In the genomic region with DNA sequence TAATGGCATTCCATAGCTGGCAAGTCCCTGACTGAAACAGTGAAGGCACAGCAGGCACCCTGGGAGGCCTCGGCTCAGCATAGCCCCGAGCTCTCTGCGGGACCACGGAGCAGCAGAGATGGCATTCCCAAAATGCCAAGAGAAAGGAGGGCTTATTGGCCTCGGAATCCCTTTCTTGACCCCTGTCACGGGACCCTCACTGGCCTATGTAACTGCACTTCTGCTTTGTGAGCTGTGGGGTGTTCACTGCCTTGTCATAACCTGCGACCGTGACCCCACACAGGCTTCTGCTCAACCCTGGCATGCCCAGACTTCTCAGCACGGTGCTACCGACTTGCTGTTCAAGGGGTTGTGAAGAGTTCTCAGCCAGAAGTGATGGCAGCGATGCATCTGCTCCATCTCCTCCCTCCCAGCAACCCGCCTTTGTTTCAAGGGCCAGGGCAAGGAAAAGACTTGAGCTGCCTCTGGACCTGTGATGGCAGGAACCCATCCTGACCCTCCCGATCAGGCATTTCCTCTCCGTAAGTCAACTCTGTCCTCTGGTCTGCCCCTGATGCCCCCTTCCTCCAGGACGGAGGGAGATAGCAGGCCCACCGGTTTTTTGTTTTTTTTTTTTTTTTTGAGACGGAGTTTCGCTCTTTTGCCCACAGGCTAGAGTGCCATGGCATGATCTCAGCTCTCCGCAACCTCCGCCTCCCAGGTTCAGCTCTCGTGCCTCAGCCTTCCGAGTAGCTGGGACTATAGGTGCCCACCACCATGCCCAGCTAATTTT, we compare ENCODE assay signal across 17 cellular contexts. TPM values are rescaled to one million over a fixed set of nuclear protein-coding genes. Genes with fewer than 3 reads are reported as not detected.
DNase-seq lines count a peak whose midpoint lies in the region; ATAC-seq and TF ChIP-seq lines count a peak whose summit lies in the region.
"Had no signal": no experiment of that assay in that cellular context is flagged by ENCODE, and none has a peak within 500 bp of the region (broad histone marks: within the 10 kb centered on the region; RNA-seq: fewer than 3 reads in every experiment).

No MANE protein-coding gene starts in this region.

- BruUV-seq in mammary epithelial cell (replicated peaks; lab: Mats Ljungman, UMichigan): no TSS peak

- no peak overlapping the region for H2BK5ac ChIP-seq in mesendoderm (ENCODE audit: low read length)

- H3K4me1 ChIP-seq in HEK293 (ENCODE audit: control insufficient read depth, insufficient read depth, low read length): no peaks in the 10 kb centered on the region
- H3K4me1 ChIP-seq in mammary epithelial cell (ENCODE audit: insufficient read depth, low read length): peaks cover 82% of the 10 kb centered on the region
- no peaks in the 10 kb centered on the region for H3K4me1 ChIP-seq in mesendoderm (ENCODE audit: control insufficient read depth, low read depth, low read length)

- H3K79me1 ChIP-seq in mesendoderm (ENCODE audit: low read length): peaks cover 2% of the 10 kb centered on the region

- POLR2A ChIA-PET in HEK293 (lab: Yijun Ruan, JAX): no interaction called here

- CTCF ChIA-PET in HEK293 (lab: Yijun Ruan, JAX) (no interaction called here), mammary epithelial cell (lab: Charles Lee; ENCODE audit: low non-redundant PET) (no interaction called here)

- H3K36me3 ChIP-seq in HEK293 (ENCODE audit: control insufficient read depth in 2 of 2, insufficient read depth in 1 of 2, low read length in 2 of 2) (peaks cover 0 to 13% of the 10 kb centered on the region in 2 experiments; a peak in 1 of 3 replicates), mammary epithelial cell (ENCODE audit: insufficient read depth, low read length) (peaks cover 20% of the 10 kb centered on the region), mesendoderm (ENCODE audit: control insufficient read depth, insufficient read depth, low read length) (no peaks in the 10 kb centered on the region)

- H3K27me3 ChIP-seq in mammary epithelial cell (ENCODE audit: insufficient read depth, low read length): no peaks in the 10 kb centered on the region
- no peaks in the 10 kb centered on the region for H3K27me3 ChIP-seq in mesendoderm (ENCODE audit: insufficient read depth, low read length, poor library complexity)

- TF ChIP-seq CTCF in HEK293 (tag by site-specific recombination; IDR thresholded peaks at IDR 0.05) (no peak), mammary epithelial cell (conservative IDR thresholded peaks at IDR 0.05 in 1 of 2, IDR thresholded peaks at IDR 0.05 in 1 of 2; ENCODE audit: extremely low read depth in 1 of 2, insufficient read depth in 1 of 2, low read depth in 1 of 2, low read length in 2 of 2) (no peak)

- no peak overlapping the region for H2AFZ ChIP-seq in mammary epithelial cell (ENCODE audit: low read depth, low read length)

- in situ Hi-C loops in mammary epithelial cell (cut with MboI; ENCODE audit: low sequenced_read_pairs in 2 of 2): no loop called here

- no peak overlapping the region for H4K8ac ChIP-seq in mesendoderm (ENCODE audit: low read depth, low read length)

- H3K4me3 ChIP-seq in HEK293 (ENCODE audit: low read depth, low read length) (no peak overlapping the region), mammary epithelial cell (replicated peaks in 1 of 3; ENCODE audit: insufficient read depth in 1 of 3, low read depth in 2 of 3, low read length in 3 of 3) (no peak overlapping the region), mesendoderm (ENCODE audit: low read length) (no peak overlapping the region)

- WGBS in mammary epithelial cell (ENCODE audit: low coverage, missing lambda C conversion rate): 37% methylated on average over 20 of the region's 22 CpGs
- no CpG with 5 or more reads among the region's 22 CpGs for WGBS in mesendoderm (ENCODE audit: extremely low coverage, insufficient coverage, low lambda C conversion rate)

- H3K56ac ChIP-seq in mesendoderm (ENCODE audit: low read length): peak overlapping the region; percentile 27

- ATAC-seq in GM18861 (IDR thresholded peaks at IDR 0.05; ENCODE audit: unreplicated experiment) (no peak), GM21381 (IDR thresholded peaks at IDR 0.05; ENCODE audit: unreplicated experiment) (no peak)
- ATAC-seq: naive thymus-derived CD4-positive, alpha-beta T cell had no signal

- H3K4ac ChIP-seq in mesendoderm (ENCODE audit: low read depth, low read length): no peak overlapping the region

- intact Hi-C loops in mammary epithelial cell (cut with micrococcal nuclease): no loop called here

- DNase-seq in DMS79 treated with DMSO at 0.1 percent for 48 hours (lab: John Stamatoyannopoulos, UW) (peak; percentile 66), mammary epithelial cell (no peak), mesendoderm (peak; percentile 79), epidermal melanocyte (ENCODE audit: insufficient read length, low spot score) (no peak), hypothalamus (lab: John Stamatoyannopoulos, UW) (no peak)
- DNase-seq: activated CD4-positive, CD25-positive, alpha-beta regulatory T cell treated with anti-CD3 and anti-CD28 coated beads, Interleukin-2, amount 50 U/mL, for 72 hours; activated T-cell treated with anti-CD3 and anti-CD28 coated beads for 4 hours; anterior cingulate cortex; effector memory CD4-positive, alpha-beta T cell; kidney glomerular epithelial cell; naive thymus-derived CD4-positive, alpha-beta T cell; NCI-H1436; T-helper 1 cell had no signal

- H3K9me3 ChIP-seq in HEK293 (ENCODE audit: control insufficient read depth, insufficient read depth, low read depth, low read length) (no peaks in the 10 kb centered on the region), mammary epithelial cell (replicated peaks; ENCODE audit: insufficient read depth, low read length) (no peaks in the 10 kb centered on the region)

- H2AK5ac ChIP-seq in mesendoderm (ENCODE audit: low read length): no peak overlapping the region

- H3K18ac ChIP-seq in mesendoderm (ENCODE audit: low read length): no peak overlapping the region

- H4K5ac ChIP-seq in mesendoderm (ENCODE audit: low read length): no peak overlapping the region

- H3K79me2 ChIP-seq in mammary epithelial cell (ENCODE audit: insufficient read depth, low read length): peaks cover 75% of the 10 kb centered on the region
- peaks cover under 1% of the 10 kb centered on the region for H3K79me2 ChIP-seq in mesendoderm (ENCODE audit: control insufficient read depth, insufficient read depth, low read length)

- dilution Hi-C loops in mammary epithelial cell (cut with HindIII; ENCODE audit: low sequenced_read_pairs): no loop called here

- H2BK120ac ChIP-seq in mesendoderm (ENCODE audit: low read depth, low read length): no peak overlapping the region

- no peak overlapping the region for H3K23ac ChIP-seq in mesendoderm (ENCODE audit: low read length)

- H3K4me2 ChIP-seq in mammary epithelial cell (ENCODE audit: insufficient read depth, low read depth, low read length): peak overlapping the region; percentile 11
- no peak overlapping the region for H3K4me2 ChIP-seq in mesendoderm (ENCODE audit: low read length)
- H3K4me2 ChIP-seq: KMS-11 had no signal

- H3K9ac ChIP-seq in mammary epithelial cell (ENCODE audit: insufficient read depth, low read length) (no peak overlapping the region), mesendoderm (ENCODE audit: low read length) (no peak overlapping the region)
- H3K9ac ChIP-seq: KMS-11 had no signal

- no peak overlapping the region for H2BK15ac ChIP-seq in mesendoderm (replicated peaks; ENCODE audit: low read depth)

- no peaks in the 10 kb centered on the region for H4K20me1 ChIP-seq in mammary epithelial cell (ENCODE audit: insufficient read depth, low read length)

- H3K27ac ChIP-seq in HEK293 (ENCODE audit: extremely low read depth, low read depth, low read length) (no peak overlapping the region), mammary epithelial cell (ENCODE audit: insufficient read depth, low read depth, low read length) (peak overlapping the region; percentile 41), mesendoderm (ENCODE audit: low read depth, low read length) (peak overlapping the region; percentile 56)
- H3K27ac ChIP-seq: KMS-11 had no signal

TF ChIP-seq in HEK293, 187 proteins besides CTCF, POLR2A, EP300 and RAD21:
- peak; percentile 48 for TF ChIP-seq ZIC2 (tag by site-specific recombination; IDR thresholded peaks at IDR 0.05)
- no peak for TF ChIP-seq ZNF777 (tag by site-specific recombination; IDR thresholded peaks at IDR 0.05; ENCODE audit: borderline replicate concordance)

RNA-seq across cellular contexts. Expression of gene EHD4, which starts 30.5 kb away (rescaled TPM):
- 10 to 100 TPM; 53.6 to 65.0 TPM for total RNA-seq in mammary epithelial cell
- polyA plus RNA-seq in mammary epithelial cell: 55.8 TPM
- 66.8 TPM for polyA minus RNA-seq in mammary epithelial cell
- polyA plus RNA-seq in mesendoderm (2013, experiment 1 of 2): 14.7 TPM
- 14.6 TPM for polyA plus RNA-seq in mesendoderm (2013, experiment 2 of 2)

RNA-seq across cellular contexts. Expression of gene SPTBN5, which starts 48.0 kb away (rescaled TPM):
- total RNA-seq in mammary epithelial cell: 10 to 100 TPM in 1 of 2 donors, 1 to 10 TPM in 1; 3.0 to 17.0 TPM
- 2.1 TPM for polyA plus RNA-seq in mammary epithelial cell
- polyA minus RNA-seq in mammary epithelial cell: 0.93 TPM
- 0.13 TPM for polyA plus RNA-seq in mesendoderm (2013, experiment 1 of 2)
- polyA plus RNA-seq in mesendoderm (2013, experiment 2 of 2): 0.15 TPM

Comparison
In these comparisons a context has a peak if more than half of its experiments do, and no peak if none do; other contexts are left out.
1. DNase-seq: peak in DMS79 treated with DMSO at 0.1 percent for 48 hours (single experiment) and mesendoderm (single experiment); none in mammary epithelial cell (single experiment), epidermal melanocyte (single experiment) and hypothalamus (0 of 51).